11 cellular contexts compared by ENCODE assay signal in the genomic region with DNA sequence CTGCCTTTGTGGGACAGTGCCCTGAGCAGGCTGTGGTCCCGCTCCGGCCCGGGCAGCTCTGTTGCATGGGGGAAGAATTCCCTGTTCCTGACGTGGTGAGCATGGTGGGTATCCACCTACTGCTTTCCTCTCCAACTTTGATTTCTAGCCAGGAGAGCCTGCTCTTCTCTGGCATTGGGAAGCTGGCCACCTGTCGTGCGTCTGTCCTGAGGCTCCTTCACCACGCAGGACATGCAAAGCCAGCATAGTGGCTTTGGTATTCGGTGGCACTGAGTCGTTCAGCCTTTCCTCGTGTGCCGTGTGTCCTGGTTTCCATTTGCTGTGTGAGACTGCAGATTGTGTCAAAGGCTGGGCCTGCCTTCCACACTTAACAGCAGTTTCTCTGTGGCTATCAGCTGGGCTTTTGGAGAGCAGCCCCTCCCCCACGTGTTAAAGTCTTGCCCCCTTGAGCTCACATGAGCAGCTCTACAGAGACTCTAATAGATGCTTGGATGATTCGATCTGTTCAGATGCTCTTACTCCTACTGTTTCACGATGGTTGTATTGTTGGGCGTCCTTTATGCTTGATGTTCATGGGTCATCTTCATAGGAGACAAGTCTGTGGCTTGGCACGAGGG. TPM values are rescaled to one million over a fixed set of nuclear protein-coding genes. Genes with fewer than 3 reads are reported as not detected.
DNase-seq lines count a peak whose midpoint lies in the region; ATAC-seq and TF ChIP-seq lines count a peak whose summit lies in the region.
"Had no signal": no experiment of that assay in that cellular context is flagged by ENCODE, and none has a peak within 500 bp of the region (broad histone marks: within the 10 kb centered on the region; RNA-seq: fewer than 3 reads in every experiment).

No MANE protein-coding gene starts in this region.

- peaks cover 0 to 7% (median 0%) of the 10 kb centered on the region in 4 donors for H3K36me3 ChIP-seq in upper lobe of left lung
- H3K36me3 ChIP-seq: SJSA1 had no signal

- H3K4me3 Mint-ChIP-seq in activated CD8-positive, alpha-beta T cell treated with anti-CD3 and anti-CD28 coated beads for 36 hours = peak overlapping the region; percentile 75
- H3K4me3 Mint-ChIP-seq in memory B cell = peak overlapping the region; percentile 82

- H3K4me1 ChIP-seq in upper lobe of left lung = peaks cover 14 to 18% (median 18%) of the 10 kb centered on the region in 4 donors
- H3K4me1 ChIP-seq: SJSA1 had no signal

- no peak for TF ChIP-seq CTCF in activated CD8-positive, alpha-beta T cell treated with anti-CD3 and anti-CD28 coated beads for 36 hours (IDR thresholded peaks at IDR 0.05)
- no peak for TF ChIP-seq CTCF in upper lobe of left lung (IDR thresholded peaks at IDR 0.05)

- TF ChIP-seq EP300 in upper lobe of left lung (IDR thresholded peaks at IDR 0.05) = no peak

- H3K36me3 Mint-ChIP-seq in activated CD8-positive, alpha-beta T cell treated with anti-CD3 and anti-CD28 coated beads for 36 hours (ENCODE audit: low read depth) = peaks cover 29% of the 10 kb centered on the region
- peaks cover 2% of the 10 kb centered on the region for H3K36me3 Mint-ChIP-seq in memory B cell

- ATAC-seq in activated CD8-positive, alpha-beta T cell treated with anti-CD3 and anti-CD28 coated beads for 36 hours = peak; percentile 21
- ATAC-seq in memory B cell (ENCODE audit: low read depth) (no peak), upper lobe of left lung (ENCODE audit: low FRiP score in 2 of 2) (peak in 1 of 2 donors; percentile 41)
- no peak for ATAC-seq in activated CD4-positive, CD25-positive, alpha-beta regulatory T cell treated with anti-CD3 and anti-CD28 coated beads, Interleukin-2, amount 50 U/mL, for 24 hours

- POLR2A ChIA-PET in activated CD8-positive, alpha-beta T cell treated with anti-CD3 and anti-CD28 coated beads for 36 hours (lab: Charles Lee) = interaction anchor here (0.6 to 4.7 kb wide), 12 partner anchors 9 to 443 kb away, joined by 3 to 53 read pairs (median 4); no protein-coding TSS in a partner anchor

- intact Hi-C loops in activated CD8-positive, alpha-beta T cell treated with anti-CD3 and anti-CD28 coated beads for 36 hours (cut with micrococcal nuclease) = no loop called here

- no peak for TF ChIP-seq POLR2A in upper lobe of left lung (IDR thresholded peaks at IDR 0.05)

- no peaks in the 10 kb centered on the region for H3K27me3 Mint-ChIP-seq in activated CD8-positive, alpha-beta T cell treated with anti-CD3 and anti-CD28 coated beads for 36 hours
- H3K27me3 Mint-ChIP-seq in memory B cell = no peaks in the 10 kb centered on the region

- peak; percentile 25 for DNase-seq in activated naive CD4-positive, alpha-beta T cell treated with Interleukin-2 at 50 U/mL for 16 hours
- no peak for DNase-seq in activated naive CD4-positive, alpha-beta T cell (lab: John Stamatoyannopoulos, UW)
- peak; percentile 50 for DNase-seq in activated CD8-positive, alpha-beta T cell treated with anti-CD3 and anti-CD28 coated beads for 36 hours
- DNase-seq in memory B cell (ENCODE audit: low spot score in 2 of 2) = no peak
- no peak for DNase-seq in upper lobe of left lung
- DNase-seq in NCI-H1105 treated with DMSO at 0.1 percent for 48 hours (lab: John Stamatoyannopoulos, UW) = no peak
- DNase-seq in A172 (ENCODE audit: low spot score) = no peak

- CTCF ChIA-PET in activated CD8-positive, alpha-beta T cell treated with anti-CD3 and anti-CD28 coated beads for 36 hours (lab: Charles Lee) = interaction anchor here (1.2 to 11.7 kb wide), 5 partner anchors 10 to 113 kb away, joined by 3 to 244 read pairs (median 11); no protein-coding TSS in a partner anchor

- H3K4me3 ChIP-seq in upper lobe of left lung = no peak overlapping the region
- H3K4me3 ChIP-seq: coronary artery, heart right ventricle, SJSA1 had no signal

- peaks cover 75% of the 10 kb centered on the region for H3K4me1 Mint-ChIP-seq in activated CD8-positive, alpha-beta T cell treated with anti-CD3 and anti-CD28 coated beads for 36 hours (ENCODE audit: low read depth)
- peaks cover 40% of the 10 kb centered on the region for H3K4me1 Mint-ChIP-seq in memory B cell

- no peaks in the 10 kb centered on the region for H3K27me3 ChIP-seq in upper lobe of left lung
- H3K27me3 ChIP-seq: heart right ventricle, SJSA1 had no signal

- peak overlapping the region in 3 of 4 donors; percentile 41 to 69 (median 56) for H3K27ac ChIP-seq in upper lobe of left lung
- H3K27ac ChIP-seq: SJSA1 had no signal

- peak overlapping the region; percentile 99 for H3K27ac Mint-ChIP-seq in activated CD8-positive, alpha-beta T cell treated with anti-CD3 and anti-CD28 coated beads for 36 hours
- H3K27ac Mint-ChIP-seq in memory B cell = peak overlapping the region; percentile 99

- no peaks in the 10 kb centered on the region for H3K9me3 Mint-ChIP-seq in activated CD8-positive, alpha-beta T cell treated with anti-CD3 and anti-CD28 coated beads for 36 hours
- no peaks in the 10 kb centered on the region for H3K9me3 Mint-ChIP-seq in memory B cell

- no peaks in the 10 kb centered on the region for H3K9me3 ChIP-seq in upper lobe of left lung
- H3K9me3 ChIP-seq: heart right ventricle, SJSA1 had no signal

- 82 to 83% methylated on average over 8 to 16 of the region's 16 CpGs for WGBS in upper lobe of left lung, 2 donors

RNA-seq across cellular contexts. Expression of a gene that starts 46.4 kb away (rescaled TPM):
- total RNA-seq in activated CD8-positive, alpha-beta T cell treated with anti-CD3 and anti-CD28 coated beads for 36 hours = not detected
- total RNA-seq in upper lobe of left lung = 10 to 100 TPM in 3 of 6 donors, 1 to 10 TPM in 3; 5.2 to 26.3 (median 11.7) TPM
- 16.8 and 21.9 TPM in 2 replicates for total RNA-seq in A172 (2014; rRNA removed; shearing (Covaris generic))

Comparison
In these comparisons a context has a peak if more than half of its experiments do, and no peak if none do; other contexts are left out.
1. DNase-seq: peak in activated naive CD4-positive, alpha-beta T cell treated with Interleukin-2 at 50 U/mL for 16 hours (single experiment) and activated CD8-positive, alpha-beta T cell treated with anti-CD3 and anti-CD28 coated beads for 36 hours (single experiment); none in activated naive CD4-positive, alpha-beta T cell (0 of 4), memory B cell (0 of 2), upper lobe of left lung (0 of 2), NCI-H1105 treated with DMSO at 0.1 percent for 48 hours (single experiment) and A172 (single experiment).
2. RNA of a gene that starts 46.4 kb away (total RNA-seq): 16.8 to 21.9 TPM in A172 and 5.2 to 26.3 TPM in upper lobe of left lung; not detected in activated CD8-positive, alpha-beta T cell treated with anti-CD3 and anti-CD28 coated beads for 36 hours; every median in the first group is over 4 times any median in the second.